In the genomic region with DNA sequence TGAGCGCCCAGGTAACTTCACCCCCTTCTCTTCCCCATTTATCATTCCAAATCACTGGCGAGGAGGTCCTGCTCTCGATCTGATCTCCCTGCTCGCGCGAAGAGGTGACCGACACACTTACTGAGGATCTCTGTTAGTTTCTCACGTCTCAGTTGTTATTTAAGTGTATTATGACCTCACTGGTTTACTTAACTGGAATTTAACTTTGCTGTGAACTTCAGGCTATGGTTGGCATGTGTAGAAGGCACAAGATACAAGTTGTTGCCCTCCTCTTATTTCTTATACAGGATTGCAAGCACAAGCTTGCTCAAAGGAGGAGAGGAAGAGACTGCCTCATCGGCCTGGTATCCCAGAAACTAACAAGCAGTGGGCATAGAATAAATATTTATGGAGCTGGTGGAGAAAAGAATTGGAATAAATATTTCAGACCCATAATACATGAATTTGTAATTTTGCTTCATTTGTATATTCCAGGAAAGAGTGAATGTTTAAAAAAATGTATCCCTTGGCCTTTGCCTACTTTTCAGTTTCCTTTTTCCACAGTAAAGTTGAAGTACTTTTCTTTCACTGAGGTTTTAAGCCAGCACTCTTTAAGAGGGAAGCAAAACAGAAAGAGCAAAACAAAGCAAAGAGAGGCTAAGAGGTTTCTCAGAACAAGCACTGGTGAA, we compare ENCODE assay signal across 8 cellular contexts. TPM values are rescaled to one million over a fixed set of nuclear protein-coding genes. Genes with fewer than 3 reads are reported as not detected.
DNase-seq lines count a peak whose midpoint lies in the region; ATAC-seq and TF ChIP-seq lines count a peak whose summit lies in the region.

No MANE protein-coding gene starts in this region.

- peaks cover 33% of the 10 kb centered on the region for H3K36me3 Mint-ChIP-seq in Calu3 (ENCODE audit: insufficient read depth, unreplicated experiment)

- H3K27me3 Mint-ChIP-seq in Calu3 (ENCODE audit: unreplicated experiment), result no peaks in the 10 kb centered on the region

- ATAC-seq in thoracic aorta (ENCODE audit: insufficient number of reproducible peaks, low FRiP score, low read depth) (no peak), HG03135 (IDR thresholded peaks at IDR 0.05; ENCODE audit: unreplicated experiment) (no peak), HG02642 (IDR thresholded peaks at IDR 0.05; ENCODE audit: poor library complexity, unreplicated experiment) (no peak)

- peak overlapping the region; percentile 88 for H3K27ac Mint-ChIP-seq in Calu3 (ENCODE audit: unreplicated experiment)

- no peak for TF ChIP-seq POLR2A in lower leg skin (IDR thresholded peaks at IDR 0.05)

- intact Hi-C loops in Calu3 (cut with micrococcal nuclease; ENCODE audit: unreplicated experiment), result loop anchor here (5.0 kb wide), 1 partner anchor 39 kb away; no protein-coding TSS in a partner anchor
- intact Hi-C loops in lower leg skin (cut with DNase I; ENCODE audit: low total_unique reads), result no loop called here

- peaks cover 25% of the 10 kb centered on the region for H3K4me1 Mint-ChIP-seq in Calu3 (ENCODE audit: low read depth, unreplicated experiment)

- H3K4me1 ChIP-seq in thoracic aorta (ENCODE audit: control insufficient read depth in 1 of 2, low read depth in 2 of 2), result peaks cover 34 to 50% of the 10 kb centered on the region in 2 donors

- DNase-seq in Calu3 (no peak), M059J (ENCODE audit: low read depth) (peak; percentile 68), coronary artery (ENCODE audit: low spot score) (no peak), lower leg skin (ENCODE audit: low spot score in 2 of 2) (no peak), thoracic aorta (ENCODE audit: low spot score) (no peak), NCI-H2227 (lab: John Stamatoyannopoulos, UW; ENCODE audit: unreplicated experiment) (no peak)

- no peaks in the 10 kb centered on the region for H3K36me3 ChIP-seq in thoracic aorta

- TF ChIP-seq CTCF in Calu3 (IDR thresholded peaks at IDR 0.05; ENCODE audit: unreplicated experiment), result no peak
- TF ChIP-seq CTCF in coronary artery (IDR thresholded peaks at IDR 0.05), result no peak
- TF ChIP-seq CTCF in lower leg skin (IDR thresholded peaks at IDR 0.05), result no peak
- TF ChIP-seq CTCF in thoracic aorta (IDR thresholded peaks at IDR 0.05), result no peak

- CTCF ChIA-PET in Calu3 (lab: Charles Lee), result interaction anchor here (2.9 kb wide), 1 partner anchor 151 kb away, joined by 10 read pairs; no protein-coding TSS in a partner anchor

- BruUV-seq in Calu3 (replicated peaks; lab: Mats Ljungman, UMichigan), result TSS peak; percentile 41

- no peaks in the 10 kb centered on the region for H3K9me3 Mint-ChIP-seq in Calu3 (ENCODE audit: low read depth, unreplicated experiment)

- no peaks in the 10 kb centered on the region for H3K27me3 ChIP-seq in thoracic aorta (replicated peaks; ENCODE audit: insufficient read depth)

- H3K27ac ChIP-seq in coronary artery (peak overlapping the region; percentile 97 to 100), thoracic aorta (peak overlapping the region; percentile 95 to 96)

- H3K4me3 ChIP-seq in coronary artery, result peak overlapping the region; percentile 89
- peak overlapping the region; percentile 70 for H3K4me3 ChIP-seq in lower leg skin (ENCODE audit: low read depth, poor library complexity, severe bottlenecking)
- H3K4me3 ChIP-seq in thoracic aorta, result peak overlapping the region; percentile 81

- H3K4me3 Mint-ChIP-seq in Calu3 (ENCODE audit: low read depth, unreplicated experiment), result peak overlapping the region; percentile 92

- WGBS in lower leg skin, 2 donors, result 5 to 14% methylated on average over 9 of the region's 9 CpGs

- H3K9me3 ChIP-seq in thoracic aorta, result no peaks in the 10 kb centered on the region

RNA-seq across cellular contexts. Expression of gene RNF217, which starts 1.3 kb away (rescaled TPM):
- total RNA-seq in Calu3 (2022) (15.4 and 16.4 TPM in 2 replicates), lower leg skin (10 to 100 TPM; 17.2 to 35.2 (median 25.1) TPM), thoracic aorta (10 to 100 TPM; 36.3 to 44.2 TPM)
- total RNA-seq in M059J (2014; rRNA removed; shearing (Covaris generic)), result 10.6 and 12.0 TPM in 2 replicates
